Comparison of ENCODE assay signal across 8 cellular contexts in genomic region chr3:157614896-157615295, GRCh38.
"Had no signal": no experiment of that assay in that cellular context is flagged by ENCODE, and none has a peak within 500 bp of the region (broad histone marks: within the 10 kb centered on the region; RNA-seq: fewer than 3 reads in every experiment).

No MANE protein-coding gene starts in this region.

- H3K4me3 ChIP-seq: GM23248, HAP-1, K562 had no signal

- DNase-seq: GM23248, GOT3, H7, HFFc6, IMR-90 had no signal

- H3K4me3 Mint-ChIP-seq: HFFc6 had no signal

- H3K36me3 ChIP-seq: HAP-1 had no signal

- FAIRE-seq: HTR-8/SVneo, K562 had no signal

- H3K9me3 Mint-ChIP-seq: HFFc6 had no signal

- H3K27ac Mint-ChIP-seq: HFFc6 had no signal
